Comparison of ENCODE assay signal across 22 cellular contexts in genomic region chr1:184616504-184616903, GRCh38.
DNase-seq lines count a peak whose midpoint lies in the region; ATAC-seq, FAIRE-seq and TF ChIP-seq lines count a peak whose summit lies in the region.
"Had no signal": no experiment of that assay in that cellular context is flagged by ENCODE, and none has a peak within 500 bp of the region (broad histone marks: within the 10 kb centered on the region; RNA-seq: fewer than 3 reads in every experiment).

No MANE protein-coding gene starts in this region.

- ATAC-seq in HepG2 (no peak), right lobe of liver (no peak), Right ventricle myocardium inferior (no peak)
- ATAC-seq: CD8-positive, alpha-beta T cell; GM12878 had no signal

- no peak overlapping the region for H3K4ac ChIP-seq in neuronal stem cell (ENCODE audit: low read length)

- peak overlapping the region; percentile 32 for H3K18ac ChIP-seq in neuronal stem cell (ENCODE audit: low read length)

- DNase-seq in HepG2 (ENCODE audit: low spot score) (no peak), right lobe of liver (no peak), neuronal stem cell (ENCODE audit: low spot score) (no peak), urothelium cell line (ENCODE audit: low spot score) (no peak), Right ventricle myocardium inferior (ENCODE audit: missing footprints) (no peak), dermis blood vessel endothelial cell (no peak)
- DNase-seq: Caco-2; CD4-positive, CD25-positive, alpha-beta regulatory T cell; CD8-positive, alpha-beta T cell; DMS 273 treated with DMSO at 0.1 percent for 48 hours; DMS79; EL; GDM1; GOT3 had no signal

- no peaks in the 10 kb centered on the region for H3K79me2 ChIP-seq in HepG2 (ENCODE audit: insufficient read depth, low read length)

- no peak overlapping the region for H3K14ac ChIP-seq in neuronal stem cell (ENCODE audit: low read length)

- H2AK5ac ChIP-seq in neuronal stem cell (ENCODE audit: low read depth, low read length), result no peak overlapping the region

- H3K9me3 ChIP-seq in HepG2 (ENCODE audit: low read length) (no peaks in the 10 kb centered on the region), right lobe of liver (no peaks in the 10 kb centered on the region), neuronal stem cell (replicated peaks in 1 of 2; ENCODE audit: control insufficient read depth in 2 of 2, insufficient read depth in 1 of 2, low read depth in 1 of 2, low read length in 2 of 2) (no peaks in the 10 kb centered on the region)
- H3K9me3 ChIP-seq: BLaER1, Caco-2, HAP-1 had no signal

- H3K4me1 ChIP-seq in HepG2 (ENCODE audit: insufficient read depth, low read length), result no peaks in the 10 kb centered on the region
- peaks cover 0 to 9% (median 0%) of the 10 kb centered on the region in 4 donors for H3K4me1 ChIP-seq in right lobe of liver
- peaks cover 0 to 6% of the 10 kb centered on the region in 2 donors for H3K4me1 ChIP-seq in neuronal stem cell (ENCODE audit: control insufficient read depth in 2 of 2, insufficient read depth in 1 of 2, low read depth in 1 of 2, low read length in 2 of 2)
- H3K4me1 ChIP-seq: Caco-2, HAP-1 had no signal

- no peak overlapping the region for H2BK5ac ChIP-seq in neuronal stem cell (ENCODE audit: low read length)

- WGBS in HepG2 (ENCODE audit: low lambda C conversion rate), result 39% methylated on average over 6 of the region's 6 CpGs
- 70% methylated on average over 4 of the region's 6 CpGs for WGBS in right lobe of liver (ENCODE audit: insufficient coverage, low coverage, low lambda C conversion rate, missing lambda C conversion rate)
- no CpG with 5 or more reads among the region's 6 CpGs for WGBS in neuronal stem cell (ENCODE audit: extremely low coverage in 2 of 2, insufficient read length in 2 of 2, insufficient replicate concordance in 1 of 2), 2 donors

- no peak overlapping the region for H3K4me3 ChIP-seq in HepG2 (replicated peaks in 1 of 3; ENCODE audit: insufficient read depth in 1 of 3, low read depth in 2 of 3, low read length in 3 of 3)
- no peak overlapping the region for H3K4me3 ChIP-seq in right lobe of liver
- H3K4me3 ChIP-seq in neuronal stem cell (ENCODE audit: low read length in 2 of 2), result peak overlapping the region in 1 of 2 donors; percentile 65
- H3K4me3 ChIP-seq: BLaER1, GM12878, HAP-1 had no signal

- H3K27ac ChIP-seq in HepG2 (ENCODE audit: extremely low read length, insufficient read depth, low read length) (no peak overlapping the region), right lobe of liver (no peak overlapping the region), neuronal stem cell (replicated peaks; ENCODE audit: low read length) (no peak overlapping the region)
- H3K27ac ChIP-seq: 22Rv1, BLaER1, C4-2B had no signal

- no TSS peak for BruUV-seq in HepG2 (replicated peaks; lab: Mats Ljungman, UMichigan)

- intact Hi-C loops in HepG2 (cut with micrococcal nuclease; ENCODE audit: unreplicated experiment), result no loop called here
- intact Hi-C loops in right lobe of liver (cut with DNase I), result no loop called here
- intact Hi-C loops in Right ventricle myocardium inferior (cut with DNase I), result no loop called here

- TF ChIP-seq RAD21 in HepG2 (CRISPR knock-in tag; IDR thresholded peaks at IDR 0.05), result no peak

- POLR2A ChIA-PET in HepG2 (lab: Yijun Ruan, JAX), result no interaction called here

- no peak for TF ChIP-seq EP300 in HepG2 (IDR thresholded peaks at IDR 0.05; ENCODE audit: low read depth in 2 of 2, low read length in 2 of 2)
- TF ChIP-seq EP300 in HepG2 (CRISPR knock-in tag; IDR thresholded peaks at IDR 0.05; ENCODE audit: borderline replicate concordance), result no peak

- no peak overlapping the region for H2BK15ac ChIP-seq in neuronal stem cell (ENCODE audit: low read length)

- H3K27me3 ChIP-seq in HepG2 (ENCODE audit: control insufficient read depth in 1 of 2, insufficient read depth in 2 of 2, low read length in 2 of 2) (peaks cover 0 to 6% of the 10 kb centered on the region in 2 experiments; a peak in 1 of 5 replicates), right lobe of liver (no peaks in the 10 kb centered on the region), neuronal stem cell (ENCODE audit: control insufficient read depth in 3 of 3, insufficient read depth in 3 of 3, low read depth in 1 of 3, low read length in 3 of 3) (no peaks in the 10 kb centered on the region)
- H3K27me3 ChIP-seq: BLaER1 had no signal

- in situ Hi-C loops in HepG2 (cut with HindIII; ENCODE audit: extremely low pct_ligation_motif_present, low pct_unique_long_range_greater_than_20kb), result no loop called here

- H3K4me2 ChIP-seq in HepG2 (ENCODE audit: low read depth, low read length), result no peak overlapping the region
- no peak overlapping the region for H3K4me2 ChIP-seq in neuronal stem cell (ENCODE audit: insufficient read depth, low read length, poor library complexity, severe bottlenecking)
- H3K4me2 ChIP-seq: BLaER1 had no signal

- H3K9ac ChIP-seq in HepG2 (ENCODE audit: insufficient read depth, low read depth, low read length) (no peak overlapping the region), neuronal stem cell (ENCODE audit: low read depth, low read length, poor library complexity) (no peak overlapping the region)
- H3K9ac ChIP-seq: BLaER1 had no signal

- H2BK12ac ChIP-seq in neuronal stem cell (ENCODE audit: low read length), result peak overlapping the region; percentile 86

- no peak for FAIRE-seq in HepG2 (lab: Jason Lieb, UNC)
- FAIRE-seq in urothelium cell line (lab: Jason Lieb, UNC), result peak; percentile 37
- FAIRE-seq: A204.1, D721Med, GM12878, H54 had no signal

- TF ChIP-seq CTCF in HepG2 (CRISPR knock-in tag; IDR thresholded peaks at IDR 0.05), result no peak
- TF ChIP-seq CTCF in right lobe of liver (IDR thresholded peaks at IDR 0.05), result no peak

- H4K20me1 ChIP-seq in HepG2 (ENCODE audit: insufficient read depth, low read length), result no peaks in the 10 kb centered on the region
- H4K20me1 ChIP-seq: BLaER1 had no signal

- no peaks in the 10 kb centered on the region for H3K79me1 ChIP-seq in neuronal stem cell (ENCODE audit: low read depth, low read length)

- H3K36me3 ChIP-seq in HepG2 (replicated peaks in 1 of 2; ENCODE audit: control insufficient read depth in 1 of 2, insufficient read depth in 2 of 2, low read length in 2 of 2) (no peaks in the 10 kb centered on the region), right lobe of liver (peaks cover 0 to 7% (median 0%) of the 10 kb centered on the region in 4 donors), neuronal stem cell (replicated peaks in 1 of 2; ENCODE audit: control insufficient read depth in 2 of 2, insufficient read depth in 2 of 2, low read length in 2 of 2) (peaks cover 2 to 4% of the 10 kb centered on the region in 2 donors)
- H3K36me3 ChIP-seq: BLaER1, HAP-1 had no signal

- H3K23ac ChIP-seq in neuronal stem cell (ENCODE audit: low read depth, low read length, poor library complexity), result no peak overlapping the region

- no peak overlapping the region for H2BK120ac ChIP-seq in neuronal stem cell (ENCODE audit: low read depth, low read length)

- CTCF ChIA-PET in HepG2 (lab: Yijun Ruan, JAX; ENCODE audit: low intra/inter-chr PET ratio, low total read pairs), result no interaction called here

- H2AFZ ChIP-seq in HepG2 (ENCODE audit: low read length) (no peak overlapping the region), neuronal stem cell (ENCODE audit: low read length) (no peak overlapping the region)

- TF ChIP-seq POLR2A in HepG2 (IDR thresholded peaks at IDR 0.05; ENCODE audit: insufficient read depth in 1 of 2, low read depth in 2 of 2, low read length in 2 of 2) (no peak), right lobe of liver (IDR thresholded peaks at IDR 0.05) (no peak)

- H4K8ac ChIP-seq in neuronal stem cell (ENCODE audit: low read depth, low read length), result no peak overlapping the region

- H4K91ac ChIP-seq in neuronal stem cell (ENCODE audit: low read depth, low read length, poor library complexity), result peak overlapping the region; percentile 79

TF ChIP-seq in HepG2, 621 proteins besides CTCF, POLR2A, EP300 and RAD21:
- TF ChIP-seq, protein P1, sequence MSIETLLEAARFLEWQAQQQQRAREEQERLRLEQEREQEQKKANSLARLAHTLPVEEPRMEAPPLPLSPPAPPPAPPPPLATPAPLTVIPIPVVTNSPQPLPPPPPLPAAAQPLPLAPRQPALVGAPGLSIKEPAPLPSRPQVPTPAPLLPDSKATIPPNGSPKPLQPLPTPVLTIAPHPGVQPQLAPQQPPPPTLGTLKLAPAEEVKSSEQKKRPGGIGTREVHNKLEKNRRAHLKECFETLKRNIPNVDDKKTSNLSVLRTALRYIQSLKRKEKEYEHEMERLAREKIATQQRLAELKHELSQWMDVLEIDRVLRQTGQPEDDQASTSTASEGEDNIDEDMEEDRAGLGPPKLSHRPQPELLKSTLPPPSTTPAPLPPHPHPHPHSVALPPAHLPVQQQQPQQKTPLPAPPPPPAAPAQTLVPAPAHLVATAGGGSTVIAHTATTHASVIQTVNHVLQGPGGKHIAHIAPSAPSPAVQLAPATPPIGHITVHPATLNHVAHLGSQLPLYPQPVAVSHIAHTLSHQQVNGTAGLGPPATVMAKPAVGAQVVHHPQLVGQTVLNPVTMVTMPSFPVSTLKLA (IDR thresholded peaks at IDR 0.05), result peak; percentile 95
- no peak for TF ChIP-seq ZFX (CRISPR knock-in tag; IDR thresholded peaks at IDR 0.05; ENCODE audit: low read depth)
